1 cellular context compared by ENCODE assay signal in the genomic region with DNA sequence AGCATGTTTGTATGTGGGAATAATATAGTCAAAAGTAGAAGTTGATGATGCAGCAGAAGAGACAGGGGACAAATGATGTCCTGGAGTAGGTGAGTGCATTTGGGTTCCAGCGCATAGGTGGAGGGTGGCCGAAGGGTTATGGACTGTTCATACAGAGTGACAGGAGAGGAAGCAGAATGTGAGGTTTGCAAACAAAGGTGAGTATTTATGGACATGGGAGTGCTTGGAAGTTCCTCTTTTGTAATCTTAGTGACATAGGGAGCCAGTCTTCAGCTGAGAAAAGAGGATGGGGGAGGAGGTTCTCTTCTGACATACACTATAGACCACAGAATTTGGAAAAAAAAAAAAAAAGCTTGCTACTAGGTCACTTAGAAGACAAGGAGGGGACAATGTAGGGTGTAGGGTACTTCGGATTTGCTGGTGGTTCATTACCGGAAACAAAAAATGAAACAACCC.
TF ChIP-seq lines count a peak whose summit lies in the region.

No MANE protein-coding gene starts in this region.

TF ChIP-seq in IMR-90, 13 proteins besides CTCF, POLR2A, EP300 and RAD21 (continued from another document):
- TF ChIP-seq RFX5 (IDR thresholded peaks at IDR 0.05; ENCODE audit: low read depth, low read length) (no peak), NFE2L2 (IDR thresholded peaks at IDR 0.05; ENCODE audit: low read depth, low read length) (no peak), RCOR1 (IDR thresholded peaks at IDR 0.05; ENCODE audit: insufficient replicate concordance, low read length) (no peak), MXI1 (IDR thresholded peaks at IDR 0.05; ENCODE audit: borderline replicate concordance, low read depth, low read length) (no peak), CEBPB (IDR thresholded peaks at IDR 0.05; ENCODE audit: low read depth, low read length) (no peak)
